ENCODE assay signal across 28 cellular contexts in genomic region chr5:90657788-90658187, GRCh38.
"Had no signal": no experiment of that assay in that cellular context is flagged by ENCODE, and none has a peak within 500 bp of the region (broad histone marks: within the 10 kb centered on the region; RNA-seq: fewer than 3 reads in every experiment).

No MANE protein-coding gene starts in this region.

- FAIRE-seq: urothelium cell line had no signal

- H3K4me1 Mint-ChIP-seq: stimulated activated effector memory CD8-positive, alpha-beta T cell treated with anti-CD3 and anti-CD28 coated beads, Interleukin-12 subunit alpha, Interleukin-12 subunit beta, amount 100 ng/mL, for 72 hours; stimulated activated memory B cell treated with anti-CD40 and anti-IgM and Interleukin-4, amounts not matched to agents 10 μg/mL and 1 μg/mL and 100 μg/mL, for 72 hours; stimulated activated naive CD8-positive, alpha-beta T cell treated with anti-CD3 and anti-CD28 coated beads, Interleukin-15, amount 100 ng/mL, for 72 hours had no signal

- H3K27me3 ChIP-seq: stomach, suprapubic skin, testis, thyroid gland, tibial artery, tibial nerve, transverse colon, upper lobe of left lung, upper lobe of right lung, uterus, vagina had no signal

- H3K4me3 Mint-ChIP-seq: stimulated activated effector memory CD8-positive, alpha-beta T cell treated with anti-CD3 and anti-CD28 coated beads, Interleukin-12 subunit alpha, Interleukin-12 subunit beta, amount 100 ng/mL, for 72 hours; stimulated activated memory B cell treated with anti-CD40 and anti-IgM and Interleukin-4, amounts not matched to agents 10 μg/mL and 1 μg/mL and 100 μg/mL, for 72 hours; stimulated activated naive CD8-positive, alpha-beta T cell treated with anti-CD3 and anti-CD28 coated beads, Interleukin-15, amount 100 ng/mL, for 72 hours; stimulated activated naive CD8-positive, alpha-beta T cell treated with anti-CD3 and anti-CD28 coated beads, Interleukin-15, Interleukin-2, amounts not matched to agents 100 ng/mL and 50 ng/mL, for 24 hours; type B pancreatic cell had no signal

- DNase-seq: stimulated activated CD4-positive, alpha-beta T cell treated with anti-CD3 and anti-CD28 coated beads, Interleukin-2, amount 100 ng/mL, for 48 hours; stimulated activated CD4-positive, alpha-beta T cell treated with anti-CD3 and anti-CD28 coated beads, Interleukin-4, amount 100 ng/mL, for 1 hour; stimulated activated CD4-positive, alpha-beta T cell treated with anti-CD3 and anti-CD28 coated beads, Interleukin-4, amount 100 ng/mL, for 24 hours; stimulated activated CD4-positive, alpha-beta T cell treated with anti-CD3 and anti-CD28 coated beads, Interleukin-4, amount 100 ng/mL, for 4 hours; stimulated activated CD8-positive, alpha-beta memory T cell treated with anti-CD3 and anti-CD28 coated beads, Interleukin-4, amount 100 ng/mL, for 48 hours; stimulated activated naive CD4-positive, alpha-beta T cell; stimulated activated naive CD4-positive, alpha-beta T cell treated with Interleukin-2 at 50 U/mL for 16 hours; stimulated activated naive CD8-positive, alpha-beta T cell treated with anti-CD3 and anti-CD28 coated beads, Interleukin-15, amount 100 ng/mL, for 72 hours; stimulated activated naive CD8-positive, alpha-beta T cell treated with anti-CD3 and anti-CD28 coated beads, Interleukin-15, Interleukin-2, amounts not matched to agents 100 U/mL and 50 U/mL, for 24 hours; stomach; substantia nigra; testis; thyroid gland; tibial artery; transverse colon; trophoblast cell; upper lobe of left lung; upper lobe of right lung; uterus had no signal

- H3K36me3 Mint-ChIP-seq: stimulated activated effector memory CD8-positive, alpha-beta T cell treated with anti-CD3 and anti-CD28 coated beads, Interleukin-12 subunit alpha, Interleukin-12 subunit beta, amount 100 ng/mL, for 72 hours; stimulated activated memory B cell treated with anti-CD40 and anti-IgM and Interleukin-4, amounts not matched to agents 10 μg/mL and 1 μg/mL and 100 μg/mL, for 72 hours had no signal

- H3K4me3 ChIP-seq: stomach, suprapubic skin, testis, thoracic aorta, thyroid gland, tibial artery, tibial nerve, transverse colon, upper lobe of left lung, upper lobe of right lung, uterus, vagina had no signal

- H3K27ac ChIP-seq: stomach, suprapubic skin, testis, thoracic aorta, thyroid gland, tibial artery, tibial nerve, transverse colon, upper lobe of left lung, upper lobe of right lung, uterus, vagina had no signal

- H3K9me3 Mint-ChIP-seq: stimulated activated effector memory CD8-positive, alpha-beta T cell treated with anti-CD3 and anti-CD28 coated beads, Interleukin-12 subunit alpha, Interleukin-12 subunit beta, amount 100 ng/mL, for 72 hours; stimulated activated memory B cell treated with anti-CD40 and anti-IgM and Interleukin-4, amounts not matched to agents 10 μg/mL and 1 μg/mL and 100 μg/mL, for 72 hours; stimulated activated naive CD8-positive, alpha-beta T cell treated with anti-CD3 and anti-CD28 coated beads, Interleukin-15, amount 100 ng/mL, for 72 hours; stimulated activated naive CD8-positive, alpha-beta T cell treated with anti-CD3 and anti-CD28 coated beads, Interleukin-15, Interleukin-2, amounts not matched to agents 100 ng/mL and 50 ng/mL, for 24 hours; type B pancreatic cell had no signal

- H3K4me1 ChIP-seq: stomach, suprapubic skin, testis, thyroid gland, tibial artery, tibial nerve, transverse colon, upper lobe of left lung, upper lobe of right lung, uterus, vagina had no signal

- H3K27me3 Mint-ChIP-seq: stimulated activated naive CD8-positive, alpha-beta T cell treated with anti-CD3 and anti-CD28 coated beads, Interleukin-15, amount 100 ng/mL, for 72 hours; type B pancreatic cell had no signal

- H3K27ac Mint-ChIP-seq: stimulated activated effector memory CD8-positive, alpha-beta T cell treated with anti-CD3 and anti-CD28 coated beads, Interleukin-12 subunit alpha, Interleukin-12 subunit beta, amount 100 ng/mL, for 72 hours; stimulated activated memory B cell treated with anti-CD40 and anti-IgM and Interleukin-4, amounts not matched to agents 10 μg/mL and 1 μg/mL and 100 μg/mL, for 72 hours; stimulated activated naive CD8-positive, alpha-beta T cell treated with anti-CD3 and anti-CD28 coated beads, Interleukin-15, amount 100 ng/mL, for 72 hours; stimulated activated naive CD8-positive, alpha-beta T cell treated with anti-CD3 and anti-CD28 coated beads, Interleukin-15, Interleukin-2, amounts not matched to agents 100 ng/mL and 50 ng/mL, for 24 hours; type B pancreatic cell had no signal

- H3K9me3 ChIP-seq: stomach, suprapubic skin, testis, thoracic aorta, thyroid gland, tibial artery, tibial nerve, transverse colon, upper lobe of left lung, upper lobe of right lung, uterus, vagina had no signal

- H3K36me3 ChIP-seq: stomach, suprapubic skin, thoracic aorta, thyroid gland, tibial artery, tibial nerve, transverse colon, upper lobe of left lung, upper lobe of right lung, uterus, vagina had no signal

- ATAC-seq: stimulated activated effector memory CD8-positive, alpha-beta T cell treated with anti-CD3 and anti-CD28 coated beads, Interleukin-12 subunit alpha, Interleukin-12 subunit beta, amount 100 ng/mL, for 72 hours; stimulated activated memory B cell treated with anti-CD40 and anti-IgM and Interleukin-4, amounts not matched to agents 10 μg/mL and 1 μg/mL and 100 μg/mL, for 72 hours; stimulated activated naive CD8-positive, alpha-beta T cell treated with anti-CD3 and anti-CD28 coated beads, Interleukin-15, amount 100 ng/mL, for 72 hours; stimulated activated naive CD8-positive, alpha-beta T cell treated with anti-CD3 and anti-CD28 coated beads, Interleukin-15, Interleukin-2, amounts not matched to agents 100 U/mL and 50 U/mL, for 24 hours; upper lobe of right lung had no signal
